8 cellular contexts compared by ENCODE assay signal in the genomic region with DNA sequence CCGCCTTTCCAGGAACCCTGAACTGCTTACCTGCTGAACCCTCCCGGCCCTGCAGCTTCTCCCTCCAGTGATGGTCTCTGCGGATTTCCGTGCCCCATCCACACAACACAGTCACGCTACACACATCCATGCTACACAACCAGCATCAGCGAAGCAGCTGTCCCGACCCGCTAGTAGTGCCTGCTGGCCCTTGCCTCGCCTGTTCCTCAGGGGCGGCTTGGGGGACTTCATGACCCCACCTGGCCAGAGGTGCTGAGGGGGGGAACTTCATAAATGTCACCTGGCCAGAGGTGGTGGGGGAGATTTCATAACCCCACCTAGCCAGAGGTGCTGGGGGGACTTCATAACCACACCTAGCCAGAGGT. TPM values are rescaled to one million over a fixed set of nuclear protein-coding genes. Genes with fewer than 3 reads are reported as not detected.
DNase-seq lines count a peak whose midpoint lies in the region; ATAC-seq and TF ChIP-seq lines count a peak whose summit lies in the region.

No MANE protein-coding gene starts in this region.

- H3K4me3 ChIP-seq in astrocyte of the cerebellum (ENCODE audit: low read depth, low read length): peak overlapping the region; percentile 67
- peak overlapping the region; percentile 79 to 99 (median 92) for H3K4me3 ChIP-seq in liver (ENCODE audit: low read depth in 1 of 3, low read length in 3 of 3)
- H3K4me3 ChIP-seq in tibial nerve: peak overlapping the region; percentile 66 to 83 (median 82)

- H3K36me3 ChIP-seq in ES-I3 (ENCODE audit: insufficient read depth, low read length) (peaks cover under 1% of the 10 kb centered on the region; the same call in 1 of the 2 replicates), liver (ENCODE audit: control insufficient read depth in 4 of 4, insufficient read depth in 3 of 4, low read depth in 1 of 4, low read length in 3 of 4) (peaks cover 0 to 4% (median 0%) of the 10 kb centered on the region in 4 donors), tibial nerve (peaks cover 0 to 15% (median 0%) of the 10 kb centered on the region in 3 donors)

- H3K27me3 ChIP-seq in liver (ENCODE audit: control insufficient read depth in 4 of 4, insufficient read depth in 4 of 4, low read length in 3 of 4) (no peaks in the 10 kb centered on the region), tibial nerve (no peaks in the 10 kb centered on the region)

- TF ChIP-seq RAD21 in liver (IDR thresholded peaks at IDR 0.05): no peak

- TF ChIP-seq POLR2A in tibial nerve (IDR thresholded peaks at IDR 0.05): no peak

- DNase-seq in astrocyte of the cerebellum (ENCODE audit: low read depth): no peak
- DNase-seq in tibial nerve (ENCODE audit: low spot score in 2 of 2): no peak
- DNase-seq in occipital lobe (lab: John Stamatoyannopoulos, UW): no peak
- DNase-seq in dermis blood vessel endothelial cell: no peak
- no peak for DNase-seq in NCI-H128 (lab: John Stamatoyannopoulos, UW; ENCODE audit: unreplicated experiment)

- H3K9me3 ChIP-seq in ES-I3 (ENCODE audit: control insufficient read depth, insufficient read depth, low read length) (no peaks in the 10 kb centered on the region), liver (ENCODE audit: control insufficient read depth in 4 of 4, low read length in 3 of 4) (no peaks in the 10 kb centered on the region), tibial nerve (no peaks in the 10 kb centered on the region)

- peak; percentile 23 for ATAC-seq in HG02870 (IDR thresholded peaks at IDR 0.05; ENCODE audit: unreplicated experiment)

- 42% methylated on average over 10 of the region's 10 CpGs for WGBS in liver
- WGBS in tibial nerve, 2 donors: 37 to 46% methylated on average over 9 to 10 of the region's 10 CpGs

- TF ChIP-seq CTCF in astrocyte of the cerebellum (IDR thresholded peaks at IDR 0.05; ENCODE audit: low read depth, low read length, missing control alignments): no peak
- no peak for TF ChIP-seq CTCF in liver (IDR thresholded peaks at IDR 0.05; ENCODE audit: low read depth, low read length, missing input control)
- TF ChIP-seq CTCF in tibial nerve (IDR thresholded peaks at IDR 0.05): no peak

- H3K9ac ChIP-seq in ES-I3 (ENCODE audit: low read depth, low read length) (peak overlapping the region; percentile 61), liver (ENCODE audit: low read depth in 1 of 2, low read length in 2 of 2) (peak overlapping the region; percentile 34 to 62)

- in situ Hi-C loops in astrocyte of the cerebellum (cut with HindIII; ENCODE audit: low sequenced_read_pairs): no loop called here

- H3K4me1 ChIP-seq in ES-I3 (ENCODE audit: insufficient read depth, low read length) (no peaks in the 10 kb centered on the region), liver (ENCODE audit: control insufficient read depth in 4 of 4, insufficient read depth in 4 of 4, low read length in 3 of 4) (peaks cover 0 to 15% (median 8%) of the 10 kb centered on the region in 4 donors), tibial nerve (peaks cover 0 to 27% (median 15%) of the 10 kb centered on the region in 4 donors)

- peak overlapping the region; percentile 32 to 71 for H3K27ac ChIP-seq in liver (ENCODE audit: low read depth in 1 of 2, low read length in 2 of 2)
- peak overlapping the region in 3 of 4 donors; percentile 76 to 84 (median 83) for H3K27ac ChIP-seq in tibial nerve

- TF ChIP-seq EP300 in tibial nerve (IDR thresholded peaks at IDR 0.05): no peak

TF ChIP-seq in liver, 16 proteins besides CTCF, POLR2A, EP300 and RAD21:
- no peak for TF ChIP-seq RXRA (IDR thresholded peaks at IDR 0.05)

RNA-seq across cellular contexts. Expression of a gene that starts 0.5 kb away (rescaled TPM):
- total RNA-seq in liver (10 to 100 TPM in 1 of 2 donors, 1 to 10 TPM in 1; 7.3 to 17.3 TPM), tibial nerve (10 to 100 TPM; 26.3 to 47.3 (median 31.6) TPM), occipital lobe (23.6 TPM), dermis blood vessel endothelial cell (7.0 and 25.8 TPM in 2 replicates)
- polyA plus RNA-seq in liver: 1 to 10 TPM; 5.5 to 7.6 TPM

RNA-seq across cellular contexts. Expression of a gene that starts 59.7 kb away (rescaled TPM):
- total RNA-seq in liver (10 to 100 TPM; 47.3 to 48.3 TPM), tibial nerve (100 to 1,000 TPM in 2 of 4 donors, 10 to 100 TPM in 2; 77.4 to 121 (median 101) TPM), occipital lobe (83.3 TPM), dermis blood vessel endothelial cell (53.9 and 178 TPM in 2 replicates)
- polyA plus RNA-seq in liver: 10 to 100 TPM; 13.5 to 29.3 TPM
